31 cellular contexts compared by ENCODE assay signal in the genomic region with DNA sequence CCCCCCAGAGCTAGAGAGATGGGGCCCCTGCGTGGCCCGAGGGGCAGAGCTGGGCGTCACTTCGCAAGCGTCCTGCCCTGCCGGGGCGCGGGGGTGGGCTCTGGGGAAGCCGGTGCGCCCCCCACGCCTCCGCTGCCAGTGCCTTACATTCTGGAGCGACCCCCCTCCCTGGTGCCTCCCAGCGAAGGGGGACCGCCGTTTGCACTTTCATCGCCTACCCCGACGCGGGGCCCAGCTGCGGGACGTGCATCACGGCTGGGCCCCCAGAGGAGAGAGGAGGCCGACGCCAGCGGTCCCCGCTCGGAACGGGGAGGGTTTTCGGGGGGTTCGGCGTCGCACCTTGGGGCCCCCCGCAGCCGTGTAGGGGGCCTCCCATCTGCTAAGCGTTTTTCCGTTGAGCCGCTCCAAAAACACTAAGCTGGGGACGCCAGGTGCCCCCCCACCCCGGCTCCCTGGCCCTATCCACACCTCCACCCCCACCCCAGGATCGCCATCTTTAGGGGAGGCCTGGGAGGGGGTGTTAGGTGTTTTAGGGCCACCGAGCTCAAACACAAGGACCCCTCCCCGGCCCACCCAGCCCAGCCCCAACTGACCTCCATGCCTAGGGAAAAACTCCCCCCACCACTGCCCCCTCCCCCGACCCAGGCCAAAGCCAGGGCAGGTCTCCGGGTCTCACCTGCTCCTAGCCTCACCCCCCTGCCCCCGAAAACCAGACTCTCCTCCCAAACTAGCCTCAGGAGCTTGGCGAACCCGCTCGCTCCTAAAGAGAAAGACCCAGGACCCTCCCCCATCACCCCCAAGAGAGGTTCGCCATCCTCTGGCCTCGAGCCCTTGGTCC. TPM values are rescaled to one million over a fixed set of nuclear protein-coding genes. Genes with fewer than 3 reads are reported as not detected.
A peak's percentile ranks its signal among the peaks of the same experiment; 100 is the strongest.
DNase-seq lines count a peak whose midpoint lies in the region; ATAC-seq and TF ChIP-seq lines count a peak whose summit lies in the region.
"Had no signal": no experiment of that assay in that cellular context is flagged by ENCODE, and none has a peak within 500 bp of the region (broad histone marks: within the 10 kb centered on the region; RNA-seq: fewer than 3 reads in every experiment).

No MANE protein-coding gene starts in this region.

- ATAC-seq in WTC11 (no peak; the same call in none of the 2 replicates), GM18511 (IDR thresholded peaks at IDR 0.05; ENCODE audit: unreplicated experiment) (no peak)
- ATAC-seq: activated CD8-positive, alpha-beta T cell treated with anti-CD3 and anti-CD28 coated beads, Interleukin-2, amount 10 ng/mL, durations not matched to agents 7 days and 5 days; left ventricle myocardium superior; mucosa of descending colon; right cardiac atrium had no signal

- peaks cover 5% of the 10 kb centered on the region for H3K36me3 Mint-ChIP-seq in WTC11

- H3K9me3 Mint-ChIP-seq in WTC11: peaks cover 8% of the 10 kb centered on the region
- H3K9me3 Mint-ChIP-seq: activated T-cell treated with anti-CD3 and anti-CD28 coated beads, Interleukin-2, amount 50 U/mL, for 24 hours had no signal

- intact Hi-C loops in prostate gland (cut with DNase I): no loop called here

- CTCF ChIA-PET in WTC11 (lab: Charles Lee): interaction anchor here (0.6 to 2.5 kb wide), 13 partner anchors 9 to 282 kb away, joined by 3 to 21 read pairs (median 4); no protein-coding TSS in a partner anchor

- H3K9ac ChIP-seq in ES-I3 (ENCODE audit: low read depth, low read length): peak overlapping the region; percentile 42; the same call in 1 of the 2 replicates
- no peak overlapping the region for H3K9ac ChIP-seq in iPS-18a (ENCODE audit: low read length)
- H3K9ac ChIP-seq: GM23248 had no signal

- WGBS in prostate gland: 79% methylated on average over 38 of the region's 51 CpGs

- TF ChIP-seq POLR2A in prostate gland (IDR thresholded peaks at IDR 0.05): no peak

- H3K27me3 Mint-ChIP-seq in WTC11 (ENCODE audit: low read depth): peaks cover 78% of the 10 kb centered on the region
- H3K27me3 Mint-ChIP-seq: activated B cell treated with CpG ODN at 0.5 μM for 24 hours; activated T-cell treated with anti-CD3 and anti-CD28 coated beads, Interleukin-2, amount 50 U/mL, for 24 hours had no signal

- TF ChIP-seq CTCF in WTC11 (IDR thresholded peaks at IDR 0.05): no peak
- TF ChIP-seq CTCF in prostate gland (IDR thresholded peaks at IDR 0.05): no peak

- H3K27ac ChIP-seq in iPS-18a (ENCODE audit: low read length): no peak overlapping the region
- H3K27ac ChIP-seq in prostate gland: peak overlapping the region; percentile 42 to 48
- H3K27ac ChIP-seq: C4-2B, GM23248, neutrophil, SK-N-MC had no signal

- H3K27ac Mint-ChIP-seq in WTC11: no peak overlapping the region
- H3K27ac Mint-ChIP-seq: activated B cell treated with CpG ODN at 0.5 μM for 24 hours; activated CD8-positive, alpha-beta T cell treated with anti-CD3 and anti-CD28 coated beads, Interleukin-2, amount 10 ng/mL, durations not matched to agents 7 days and 5 days; activated T-cell treated with anti-CD3 and anti-CD28 coated beads, Interleukin-2, amount 50 U/mL, for 24 hours had no signal

- H3K4me1 ChIP-seq in ES-I3 (ENCODE audit: insufficient read depth, low read length): peaks cover 3% of the 10 kb centered on the region; the same call in 1 of the 2 replicates
- H3K4me1 ChIP-seq in iPS-18a (ENCODE audit: control insufficient read depth, low read depth, low read length): no peaks in the 10 kb centered on the region
- no peaks in the 10 kb centered on the region for H3K4me1 ChIP-seq in prostate gland (replicated peaks)

- H3K9me3 ChIP-seq in ES-I3 (ENCODE audit: control insufficient read depth, insufficient read depth, low read length) (peaks cover 4% of the 10 kb centered on the region), iPS-18a (ENCODE audit: control insufficient read depth, low read depth, low read length) (no peaks in the 10 kb centered on the region), prostate gland (no peaks in the 10 kb centered on the region)
- H3K9me3 ChIP-seq: mucosa of descending colon, neutrophil had no signal

- peaks cover 12% of the 10 kb centered on the region for H3K4me1 Mint-ChIP-seq in WTC11
- H3K4me1 Mint-ChIP-seq: activated B cell treated with CpG ODN at 0.5 μM for 24 hours had no signal

- H3K4me3 ChIP-seq in iPS-18a (ENCODE audit: low read length) (peak overlapping the region; percentile 35), prostate gland (no peak overlapping the region)
- H3K4me3 ChIP-seq: GM23248, mucosa of descending colon, SK-N-MC had no signal

- DNase-seq in WTC11 (ENCODE audit: low spot score) (no peak), prostate gland (ENCODE audit: low spot score) (no peak), AML-193 (lab: John Stamatoyannopoulos, UW) (no peak), hypothalamus (lab: John Stamatoyannopoulos, UW) (no peak), HPDE6-E6E7 (ENCODE audit: extremely low spot score) (no peak)
- DNase-seq: activated B cell treated with CpG ODN at 0.5 μM for 24 hours; activated CD8-positive, alpha-beta T cell treated with anti-CD3 and anti-CD28 coated beads, Interleukin-2, amount 10 ng/mL, durations not matched to agents 7 days and 5 days; activated naive CD4-positive, alpha-beta T cell; activated T-cell treated with anti-CD3 and anti-CD28 coated beads, Interleukin-2, amount 50 U/mL, for 24 hours; amygdala; dermis blood vessel endothelial cell; GM23248; left ventricle myocardium superior; mucosa of descending colon; NCI-H1105 treated with DMSO at 0.1 percent for 48 hours; NCI-H446 treated with DMSO at 0.1 percent for 48 hours; stimulated activated CD4-positive, alpha-beta T cell treated with anti-CD3 and anti-CD28 coated beads, Interleukin-15, amount 100 ng/mL, for 24 hours; T-helper 9 cell had no signal

- POLR2A ChIA-PET in WTC11 (lab: Charles Lee): interaction anchor here (0.7 to 1.1 kb wide), 2 partner anchors 15 to 96 kb away, joined by 3 to 5 read pairs; no protein-coding TSS in a partner anchor

- H3K36me3 ChIP-seq in ES-I3 (ENCODE audit: insufficient read depth, low read length): no peaks in the 10 kb centered on the region
- no peaks in the 10 kb centered on the region for H3K36me3 ChIP-seq in iPS-18a (ENCODE audit: control insufficient read depth, low read depth, low read length)
- peaks cover 0 to 6% of the 10 kb centered on the region in 2 donors for H3K36me3 ChIP-seq in prostate gland

- peak overlapping the region; percentile 60 for H3K4me3 Mint-ChIP-seq in WTC11
- H3K4me3 Mint-ChIP-seq: activated B cell treated with CpG ODN at 0.5 μM for 24 hours; activated CD8-positive, alpha-beta T cell treated with anti-CD3 and anti-CD28 coated beads, Interleukin-2, amount 10 ng/mL, durations not matched to agents 7 days and 5 days; activated T-cell treated with anti-CD3 and anti-CD28 coated beads, Interleukin-2, amount 50 U/mL, for 24 hours had no signal

- H3K27me3 ChIP-seq in iPS-18a (ENCODE audit: control insufficient read depth, insufficient read depth, low read length): peaks cover 76% of the 10 kb centered on the region
- H3K27me3 ChIP-seq in prostate gland (replicated peaks; ENCODE audit: insufficient read depth): no peaks in the 10 kb centered on the region
- H3K27me3 ChIP-seq: neutrophil had no signal

TF ChIP-seq in WTC11, 78 proteins besides CTCF, POLR2A, EP300 and RAD21:
- TF ChIP-seq ZNF263 (CRISPR knock-in tag; IDR thresholded peaks at IDR 0.05; ENCODE audit: low read depth) (no peak), ARID4B (CRISPR knock-in tag; IDR thresholded peaks at IDR 0.05; ENCODE audit: borderline replicate concordance) (no peak), MXD4 (CRISPR knock-in tag; IDR thresholded peaks at IDR 0.05; ENCODE audit: borderline replicate concordance) (no peak), ATF1 (CRISPR knock-in tag; IDR thresholded peaks at IDR 0.05) (no peak), JAZF1 (CRISPR knock-in tag; IDR thresholded peaks at IDR 0.05) (no peak), CBFB (CRISPR knock-in tag; IDR thresholded peaks at IDR 0.05; ENCODE audit: low read depth) (no peak), TEAD1 (CRISPR knock-in tag; IDR thresholded peaks at IDR 0.05) (no peak), PRRX2 (CRISPR knock-in tag; IDR thresholded peaks at IDR 0.05) (no peak), ZNF317 (CRISPR knock-in tag; IDR thresholded peaks at IDR 0.05; ENCODE audit: borderline replicate concordance, low read depth) (no peak)
TF ChIP-seq in WTC11: peak in this region for 0.

RNA-seq across cellular contexts. Expression of gene SMIM24, which starts 16.1 kb away (rescaled TPM):
- total RNA-seq in WTC11 (2021): 2.8 to 9.9 TPM (median 7.4 TPM) in 3 replicates
- 1 to 10 TPM in 1 of 2 donors, under 1 TPM in 1; 0.32 to 1.6 TPM for total RNA-seq in prostate gland
- total RNA-seq: activated B cell treated with CpG ODN at 0.5 μM for 24 hours, cardiac septum, dermis blood vessel endothelial cell, endothelial cell of umbilical vein, fibroblast of villous mesenchyme, GM23248, left ventricle myocardium superior, right cardiac atrium had no signal

RNA-seq across cellular contexts. Expression of gene SMIM44, which starts 19.1 kb away (rescaled TPM):
- not detected in 3 replicates for total RNA-seq in WTC11 (2021)
- total RNA-seq in prostate gland: 1 to 10 TPM in 1 of 2 donors, not detected in 1; 1.7 TPM
- total RNA-seq: activated B cell treated with CpG ODN at 0.5 μM for 24 hours; activated CD8-positive, alpha-beta T cell treated with anti-CD3 and anti-CD28 coated beads, Interleukin-2, amount 10 ng/mL, durations not matched to agents 7 days and 5 days; cardiac septum; dermis blood vessel endothelial cell; endothelial cell of umbilical vein; fibroblast of villous mesenchyme; G401; GM23248; left ventricle myocardium superior; LHCN-M2; right cardiac atrium; temporal lobe had no signal

RNA-seq across cellular contexts. Expression of gene DOHH, which starts 36.3 kb away (rescaled TPM):
- 16.9 to 22.2 TPM (median 18.3 TPM) in 3 replicates for total RNA-seq in WTC11 (2021)
- 10 to 100 TPM; 26.1 to 26.9 TPM for total RNA-seq in prostate gland

RNA-seq across cellular contexts. Expression of gene FZR1, which starts 41.9 kb away (rescaled TPM):
- total RNA-seq in WTC11 (2021) (43.6 to 60.8 TPM (median 44.4 TPM) in 3 replicates), prostate gland (10 to 100 TPM; 32.2 to 64.9 TPM)
